ENCODE assay signal across 15 cellular contexts in genomic region chr3:110624571-110624970, GRCh38.
DNase-seq lines count a peak whose midpoint lies in the region; FAIRE-seq and TF ChIP-seq lines count a peak whose summit lies in the region.
"Had no signal": no experiment of that assay in that cellular context is flagged by ENCODE, and none has a peak within 500 bp of the region (broad histone marks: within the 10 kb centered on the region; RNA-seq: fewer than 3 reads in every experiment).

No MANE protein-coding gene starts in this region.

- no peak overlapping the region for H2AK5ac ChIP-seq in H1 (ENCODE audit: low read depth, low read length)

- H2BK120ac ChIP-seq in H1 (replicated peaks; ENCODE audit: low read depth, low read length): no peak overlapping the region

- CTCF ChIA-PET in H1 (lab: Charles Lee; ENCODE audit: partially characterized antibody) (interaction anchor here (1.9 kb wide), 1 partner anchor 9 kb away, joined by 4 read pairs; no protein-coding TSS in a partner anchor), HEK293T (lab: Yijun Ruan, JAX) (no interaction called here)

- no peak overlapping the region for H2BK15ac ChIP-seq in H1 (ENCODE audit: low read length)

- H3K9me3 ChIP-seq in H1 (ENCODE audit: insufficient read depth in 2 of 2, low read depth in 1 of 2, low read length in 1 of 2): no peaks in the 10 kb centered on the region

- no peak overlapping the region for H2BK12ac ChIP-seq in H1 (ENCODE audit: low read depth, low read length)

- 64% methylated on average over 3 of the region's 3 CpGs; no CpG with 5 or more reads in 1 of the 2 experiments for WGBS in H1 (ENCODE audit: extremely low coverage in 1 of 2, insufficient coverage in 1 of 2, insufficient read length in 1 of 2, insufficient replicate concordance in 2 of 2, low coverage in 1 of 2, low lambda C conversion rate in 2 of 2, missing lambda C conversion rate in 1 of 2), 2 experiments

- H4K20me1 ChIP-seq in H1 (replicated peaks in 1 of 2; ENCODE audit: control insufficient read depth in 1 of 2, insufficient read depth in 2 of 2, low read length in 2 of 2): no peaks in the 10 kb centered on the region

- TF ChIP-seq CTCF in H1 (IDR thresholded peaks at IDR 0.05; ENCODE audit: control extremely low read depth in 1 of 3, insufficient read depth in 1 of 3, low read depth in 1 of 3, low read length in 3 of 3): no peak
- no peak for TF ChIP-seq CTCF in fibroblast of villous mesenchyme (IDR thresholded peaks at IDR 0.05; ENCODE audit: insufficient read depth, low read depth, low read length)
- TF ChIP-seq CTCF in retinal pigment epithelial cell (conservative IDR thresholded peaks at IDR 0.05; ENCODE audit: low read depth, low read length): no peak

- POLR2A ChIA-PET in H1 (lab: Charles Lee; ENCODE audit: partially characterized antibody): no interaction called here
- POLR2A ChIA-PET in HEK293T (lab: Yijun Ruan, JAX): no interaction called here

- no peaks in the 10 kb centered on the region; a peak in 2 of 7 replicates for H3K4me1 ChIP-seq in H1 (replicated peaks in 1 of 4; ENCODE audit: control insufficient read depth in 3 of 4, insufficient read depth in 4 of 4, low read length in 3 of 4)

- TF ChIP-seq RAD21 in H1 (IDR thresholded peaks at IDR 0.05 in 1 of 2, conservative IDR thresholded peaks at IDR 0.05 in 1 of 2; ENCODE audit: low read depth in 2 of 2, low read length in 2 of 2): no peak

- no peaks in the 10 kb centered on the region for H3K23me2 ChIP-seq in H1 (ENCODE audit: low read depth, low read length)

- TF ChIP-seq EP300 in H1 (IDR thresholded peaks at IDR 0.05; ENCODE audit: borderline replicate concordance in 1 of 2, low read depth in 2 of 2, low read length in 2 of 2): no peak

- H3K27me3 ChIP-seq in H1 (replicated peaks in 1 of 4; ENCODE audit: control insufficient read depth in 3 of 4, extremely low read depth in 1 of 4, insufficient read depth in 3 of 4, low read length in 3 of 4): no peaks in the 10 kb centered on the region

- H3K18ac ChIP-seq in H1 (ENCODE audit: extremely low read depth, low read length): no peak overlapping the region

- no peak overlapping the region for H4K5ac ChIP-seq in H1 (ENCODE audit: insufficient read length, low read depth, low read length)

- H4K8ac ChIP-seq in H1 (ENCODE audit: extremely low read depth, insufficient read depth, low read length): no peak overlapping the region

- no peak overlapping the region for H3K4me2 ChIP-seq in H1 (ENCODE audit: insufficient read depth in 1 of 2, low read depth in 2 of 2, low read length in 2 of 2)

- no peak overlapping the region for H3K9ac ChIP-seq in H1 (replicated peaks in 1 of 4; ENCODE audit: extremely low read depth in 1 of 4, low read depth in 3 of 4, low read length in 3 of 4)

- FAIRE-seq in HTR-8/SVneo (lab: Jason Lieb, UNC): peak; percentile 13
- no peak for FAIRE-seq in H1 (lab: Jason Lieb, UNC)
- no peak for FAIRE-seq in H54 (lab: Jason Lieb, UNC)
- FAIRE-seq: GM18507, K562 had no signal

- H3K56ac ChIP-seq in H1 (replicated peaks; ENCODE audit: insufficient read length, low read depth, low read length): no peak overlapping the region

- H3K4me3 ChIP-seq in H1 (ENCODE audit: extremely low read depth in 1 of 4, insufficient read depth in 2 of 4, low read depth in 3 of 4, low read length in 4 of 4) (no peak overlapping the region), fibroblast of villous mesenchyme (ENCODE audit: low read depth, low read length) (no peak overlapping the region), retinal pigment epithelial cell (ENCODE audit: low read length) (no peak overlapping the region)
- H3K4me3 ChIP-seq: K562 had no signal

- H3K79me2 ChIP-seq in H1 (ENCODE audit: control insufficient read depth in 1 of 2, insufficient read depth in 2 of 2, low read length in 2 of 2): no peaks in the 10 kb centered on the region

- no peaks in the 10 kb centered on the region for H3K79me1 ChIP-seq in H1 (ENCODE audit: low read depth, low read length)

- no peak overlapping the region for H3K27ac ChIP-seq in H1 (ENCODE audit: low read depth, low read length)

- H2AFZ ChIP-seq in H1 (ENCODE audit: low read length): no peak overlapping the region

- H3K23ac ChIP-seq in H1 (ENCODE audit: insufficient read length): no peak overlapping the region

- no peak overlapping the region for H3K4ac ChIP-seq in H1 (replicated peaks; ENCODE audit: insufficient read length, low read depth, low read length)

- H2BK5ac ChIP-seq in H1 (ENCODE audit: low read depth, low read length): no peak overlapping the region

- no peak overlapping the region for H3K14ac ChIP-seq in H1 (ENCODE audit: insufficient read length)

- no peak overlapping the region for H2BK20ac ChIP-seq in H1 (ENCODE audit: low read length)

- TF ChIP-seq POLR2A in H1 (IDR thresholded peaks at IDR 0.05; ENCODE audit: control extremely low read depth in 1 of 2, low read depth in 2 of 2, low read length in 2 of 2) (no peak), H54 (IDR thresholded peaks at IDR 0.05; ENCODE audit: low read depth, low read length) (no peak)

- DNase-seq in HTR-8/SVneo (ENCODE audit: insufficient read length, low spot score) (no peak), H1 (ENCODE audit: low read depth in 1 of 2, low spot score in 2 of 2) (no peak), fibroblast of villous mesenchyme (ENCODE audit: low read depth) (peak; percentile 10), retinal pigment epithelial cell (ENCODE audit: low read depth) (peak; percentile 14), HEK293T (ENCODE audit: extremely low spot score) (no peak), NCI-H1694 treated with DMSO at 0.1 percent for 48 hours (lab: John Stamatoyannopoulos, UW) (no peak), H54 (ENCODE audit: insufficient read length, low spot score) (no peak), activated gamma-delta T cell (lab: John Stamatoyannopoulos, UW) (no peak)
- DNase-seq: CD4-positive, alpha-beta memory T cell; NCI-H1092; NCI-H2107; NCI-H345; NK-92 treated with Interleukin-12 subunit alpha and Interleukin-12 subunit beta, amount 100 ng/mL, for 24 hours had no signal

- no peaks in the 10 kb centered on the region; a peak in 1 of 8 replicates for H3K36me3 ChIP-seq in H1 (ENCODE audit: control insufficient read depth in 2 of 4, insufficient read depth in 4 of 4, low read length in 3 of 4)

- peak overlapping the region; percentile 12 for H4K91ac ChIP-seq in H1 (replicated peaks; ENCODE audit: insufficient read length, low read length)

TF ChIP-seq in H1, 55 proteins besides CTCF, POLR2A, EP300 and RAD21:
- no peak for TF ChIP-seq MAFK (IDR thresholded peaks at IDR 0.05; ENCODE audit: low read depth, low read length)
- no peak for TF ChIP-seq MAX (IDR thresholded peaks at IDR 0.05)
- TF ChIP-seq SP1 (IDR thresholded peaks at IDR 0.05; ENCODE audit: low read depth, low read length): no peak
- no peak for TF ChIP-seq CHD2 (IDR thresholded peaks at IDR 0.05; ENCODE audit: low read length)
- no peak for TF ChIP-seq BCL11A (IDR thresholded peaks at IDR 0.05; ENCODE audit: low read depth in 2 of 2, low read length in 2 of 2)
- TF ChIP-seq RFX5 (IDR thresholded peaks at IDR 0.05; ENCODE audit: borderline replicate concordance, low read depth, low read length): no peak
- no peak for TF ChIP-seq CEBPB (IDR thresholded peaks at IDR 0.05; ENCODE audit: low read depth, low read length)
- no peak for TF ChIP-seq GTF2F1 (IDR thresholded peaks at IDR 0.05; ENCODE audit: borderline replicate concordance, low read depth, low read length)
- no peak for TF ChIP-seq BACH1 (IDR thresholded peaks at IDR 0.05; ENCODE audit: low read length)
- TF ChIP-seq CREB1 (IDR thresholded peaks at IDR 0.05): no peak

TF ChIP-seq in HEK293T, 16 proteins besides CTCF, POLR2A, EP300 and RAD21:
- no peak for TF ChIP-seq SP1 (IDR thresholded peaks at IDR 0.05)
- TF ChIP-seq SUZ12 (IDR thresholded peaks at IDR 0.05): no peak
- no peak for TF ChIP-seq CTBP1 (IDR thresholded peaks at IDR 0.05; ENCODE audit: borderline replicate concordance)
- TF ChIP-seq ELF4 (IDR thresholded peaks at IDR 0.05): no peak
- TF ChIP-seq FOXM1 (IDR thresholded peaks at IDR 0.05; ENCODE audit: borderline replicate concordance): no peak
- TF ChIP-seq FOXA1 (IDR thresholded peaks at IDR 0.05): no peak
- TF ChIP-seq BHLHE40 (IDR thresholded peaks at IDR 0.05; ENCODE audit: borderline replicate concordance): no peak
- no peak for TF ChIP-seq TARDBP (IDR thresholded peaks at IDR 0.05)
- TF ChIP-seq HDGF (IDR thresholded peaks at IDR 0.05; ENCODE audit: borderline replicate concordance): no peak
- no peak for TF ChIP-seq L3MBTL2 (conservative IDR thresholded peaks at IDR 0.05)
- no peak for TF ChIP-seq LEF1 (IDR thresholded peaks at IDR 0.05; ENCODE audit: borderline replicate concordance)
- TF ChIP-seq PKNOX1 (IDR thresholded peaks at IDR 0.05): no peak
- TF ChIP-seq ARNT (IDR thresholded peaks at IDR 0.05): no peak
- no peak for TF ChIP-seq ZNF384 (IDR thresholded peaks at IDR 0.05)
- no peak for TF ChIP-seq NFRKB (IDR thresholded peaks at IDR 0.05)
- no peak for TF ChIP-seq FOXK2 (IDR thresholded peaks at IDR 0.05)
TF ChIP-seq in HEK293T: peak in this region for 0.

Comparison
In these comparisons a context has a peak if more than half of its experiments do, and no peak if none do; other contexts are left out.
1. DNase-seq: peak in fibroblast of villous mesenchyme (single experiment) and retinal pigment epithelial cell (single experiment); none in HTR-8/SVneo (single experiment), H1 (0 of 2), HEK293T (single experiment), NCI-H1694 treated with DMSO at 0.1 percent for 48 hours (single experiment), H54 (single experiment) and activated gamma-delta T cell (single experiment).